Comparison of ENCODE assay signal across 18 cellular contexts in genomic region chr15:84799511-84800187, GRCh38. TPM values are rescaled to one million over a fixed set of nuclear protein-coding genes. Genes with fewer than 3 reads are reported as not detected.
DNase-seq lines count a peak whose midpoint lies in the region; ATAC-seq and TF ChIP-seq lines count a peak whose summit lies in the region.
"Had no signal": no experiment of that assay in that cellular context is flagged by ENCODE, and none has a peak within 500 bp of the region (broad histone marks: within the 10 kb centered on the region; RNA-seq: fewer than 3 reads in every experiment).

No MANE protein-coding gene starts in this region.

- no peak overlapping the region for H4K91ac ChIP-seq in H9 (ENCODE audit: insufficient read length, low read depth, low read length)

- H2AK5ac ChIP-seq in H9 (ENCODE audit: insufficient read length, low read length): no peak overlapping the region

- H2BK12ac ChIP-seq in H9 (ENCODE audit: insufficient read length, low read depth, low read length): no peak overlapping the region

- no peak overlapping the region for H4K8ac ChIP-seq in H9 (replicated peaks; ENCODE audit: insufficient read length, low read depth, low read length)

- H3K18ac ChIP-seq in H9 (ENCODE audit: insufficient read length, low read depth, low read length): no peak overlapping the region

- H3K4ac ChIP-seq in H9 (ENCODE audit: low read depth, low read length): no peak overlapping the region

- no peak overlapping the region for H3T11ph ChIP-seq in H9 (ENCODE audit: low read length)

- no peak overlapping the region for H3K23ac ChIP-seq in H9 (ENCODE audit: insufficient read length, low read depth, low read length)

- no peak overlapping the region for H3K4me2 ChIP-seq in H9 (ENCODE audit: insufficient read depth, insufficient read length, low read length)

- H3K9ac ChIP-seq in liver (ENCODE audit: low read depth in 1 of 2, low read length in 2 of 2) (peak overlapping the region in 1 of 2 donors; percentile 49), H9 (ENCODE audit: extremely low read depth, insufficient read length, low read length) (no peak overlapping the region)

- no peak overlapping the region for H3K27ac Mint-ChIP-seq in H9
- H3K27ac Mint-ChIP-seq: B cell; CD4-positive, CD25-positive, alpha-beta regulatory T cell had no signal

- TF ChIP-seq CTCF in heart left ventricle (IDR thresholded peaks at IDR 0.05): no peak
- TF ChIP-seq CTCF in liver (IDR thresholded peaks at IDR 0.05; ENCODE audit: low read depth, low read length, missing input control): no peak
- TF ChIP-seq CTCF in spleen (IDR thresholded peaks at IDR 0.05 in 8 of 11, conservative IDR thresholded peaks at IDR 0.05 in 3 of 11): no peak
- TF ChIP-seq CTCF in H9 (conservative IDR thresholded peaks at IDR 0.05): no peak

- ATAC-seq in heart left ventricle (peak in 3 of 4 donors; percentile 16 to 55 (median 53)), GM19395 (IDR thresholded peaks at IDR 0.05; ENCODE audit: unreplicated experiment) (no peak)
- ATAC-seq: PC-3 had no signal

- H3K36me3 Mint-ChIP-seq in H9 (ENCODE audit: insufficient read depth in 1 of 3, low read depth in 3 of 3): peaks cover 9 to 58% (median 43%) of the 10 kb centered on the region in 3 experiments; a peak in 6 of 7 replicates

- H3K9me3 ChIP-seq in heart left ventricle: no peaks in the 10 kb centered on the region
- no peaks in the 10 kb centered on the region for H3K9me3 ChIP-seq in liver (ENCODE audit: control insufficient read depth in 4 of 4, low read length in 3 of 4)
- H3K9me3 ChIP-seq in spleen: no peaks in the 10 kb centered on the region
- H3K9me3 ChIP-seq in H9 (ENCODE audit: control insufficient read depth, low read depth, low read length): no peaks in the 10 kb centered on the region
- H3K9me3 ChIP-seq: MG63 had no signal

- DNase-seq in heart left ventricle: no peak
- DNase-seq in cardiac septum (ENCODE audit: low spot score): no peak
- DNase-seq in dermis blood vessel endothelial cell: peak; percentile 12
- DNase-seq in spleen: peak; percentile 42
- no peak for DNase-seq in effector CD8-positive, alpha-beta T cell (lab: John Stamatoyannopoulos, UW)
- DNase-seq in H9: no peak
- DNase-seq: CD4-positive, CD25-positive, alpha-beta regulatory T cell; EL; GOT3; Karpas-422; MG63; NCI-H1092; NCI-H146; NCI-H446; PC-3 had no signal

- H3K36me3 ChIP-seq in heart left ventricle (peaks cover 3 to 95% (median 83%) of the 10 kb centered on the region in 9 donors), liver (ENCODE audit: control insufficient read depth in 4 of 4, insufficient read depth in 3 of 4, low read depth in 1 of 4, low read length in 3 of 4) (peaks cover 3 to 54% (median 44%) of the 10 kb centered on the region in 4 donors), spleen (peaks cover 0 to 98% (median 76%) of the 10 kb centered on the region in 6 donors)

- no peaks in the 10 kb centered on the region for H3K27me3 Mint-ChIP-seq in H9 (ENCODE audit: low read depth)
- H3K27me3 Mint-ChIP-seq: B cell; CD4-positive, CD25-positive, alpha-beta regulatory T cell had no signal

- H3K4me3 ChIP-seq in heart left ventricle (no peak overlapping the region), liver (ENCODE audit: low read depth in 1 of 3, low read length in 3 of 3) (no peak overlapping the region), spleen (no peak overlapping the region)
- H3K4me3 ChIP-seq: MG63 had no signal

- H2BK20ac ChIP-seq in H9 (ENCODE audit: low read depth, low read length, poor library complexity, severe bottlenecking): no peak overlapping the region

- WGBS in heart left ventricle, 4 donors: 77 to 85% (median 81%) methylated on average over 7 to 10 of the region's 10 CpGs
- WGBS in liver: 54% methylated on average over 10 of the region's 10 CpGs
- 89 to 100% (median 94%) methylated on average over 7 to 10 of the region's 10 CpGs for WGBS in spleen, 5 donors
- no CpG with 5 or more reads among the region's 10 CpGs for WGBS in H9 (ENCODE audit: extremely low coverage, insufficient read length, low lambda C conversion rate)

- H3K4me3 Mint-ChIP-seq in H9: no peak overlapping the region
- H3K4me3 Mint-ChIP-seq: B cell; CD4-positive, CD25-positive, alpha-beta regulatory T cell had no signal

- H3K79me2 ChIP-seq in H9 (ENCODE audit: insufficient read depth, low read length): no peaks in the 10 kb centered on the region

- H3K4me1 ChIP-seq in heart left ventricle (peaks cover 0 to 8% (median 0%) of the 10 kb centered on the region in 12 donors), liver (ENCODE audit: control insufficient read depth in 4 of 4, insufficient read depth in 4 of 4, low read length in 3 of 4) (peaks cover 13 to 41% (median 33%) of the 10 kb centered on the region in 4 donors), spleen (peaks cover 0 to 8% (median 2%) of the 10 kb centered on the region in 6 donors), H9 (ENCODE audit: insufficient read depth, low read length) (no peaks in the 10 kb centered on the region)

- H2BK5ac ChIP-seq in H9 (ENCODE audit: insufficient read length, low read length): no peak overlapping the region

- intact Hi-C loops in heart left ventricle (cut with DNase I): loop anchor here in 1 of 10 donors (10.0 kb wide), 1 partner anchor 115 kb away; no protein-coding TSS in a partner anchor
- intact Hi-C loops in cardiac septum (cut with DNase I): no loop called here
- intact Hi-C loops in spleen (cut with DNase I; ENCODE audit: low total_unique reads): no loop called here

- H3K4me1 Mint-ChIP-seq in H9: no peaks in the 10 kb centered on the region
- H3K4me1 Mint-ChIP-seq: B cell had no signal

- H3K79me1 ChIP-seq in H9 (ENCODE audit: insufficient read depth, low read depth, low read length, poor library complexity, severe bottlenecking): no peaks in the 10 kb centered on the region

- H2AFZ ChIP-seq in H9 (ENCODE audit: low read length): no peak overlapping the region

- no peaks in the 10 kb centered on the region for H3K27me3 ChIP-seq in heart left ventricle
- H3K27me3 ChIP-seq in liver (ENCODE audit: control insufficient read depth in 4 of 4, insufficient read depth in 4 of 4, low read length in 3 of 4): no peaks in the 10 kb centered on the region
- H3K27me3 ChIP-seq in spleen (replicated peaks in 1 of 7): no peaks in the 10 kb centered on the region
- H3K27me3 ChIP-seq in H9 (ENCODE audit: insufficient read depth, low read length): no peaks in the 10 kb centered on the region
- H3K27me3 ChIP-seq: MG63 had no signal

- H3K14ac ChIP-seq in H9 (ENCODE audit: insufficient read depth, low read length): no peak overlapping the region

- H3K9me3 Mint-ChIP-seq in H9: no peaks in the 10 kb centered on the region
- H3K9me3 Mint-ChIP-seq: CD4-positive, CD25-positive, alpha-beta regulatory T cell had no signal

- no peak overlapping the region for H3K27ac ChIP-seq in heart left ventricle
- H3K27ac ChIP-seq in liver (ENCODE audit: low read depth in 1 of 2, low read length in 2 of 2): peak overlapping the region; percentile 92 to 100
- H3K27ac ChIP-seq in spleen: no peak overlapping the region
- no peak overlapping the region for H3K27ac ChIP-seq in H9 (ENCODE audit: insufficient read length, low read depth, low read length)

- H4K20me1 ChIP-seq in H9 (ENCODE audit: control insufficient read depth, insufficient read depth, insufficient read length): no peaks in the 10 kb centered on the region

- no peaks in the 10 kb centered on the region for H3K23me2 ChIP-seq in H9 (ENCODE audit: insufficient read length, low read depth, low read length, poor library complexity, severe bottlenecking)

- H2BK15ac ChIP-seq in H9 (ENCODE audit: low read depth, low read length): no peak overlapping the region

- H3K56ac ChIP-seq in H9 (ENCODE audit: insufficient read length, low read depth, low read length): no peak overlapping the region

- no peak overlapping the region for H4K5ac ChIP-seq in H9 (ENCODE audit: insufficient read length, low read depth, low read length)

- TF ChIP-seq POLR2A in heart left ventricle (IDR thresholded peaks at IDR 0.05) (no peak), spleen (IDR thresholded peaks at IDR 0.05) (no peak)

- peak; percentile 27 to 41 for TF ChIP-seq RAD21 in liver (IDR thresholded peaks at IDR 0.05)

- no peak overlapping the region for H2BK120ac ChIP-seq in H9 (ENCODE audit: low read depth, low read length, poor library complexity, severe bottlenecking)

TF ChIP-seq in liver, 16 proteins besides CTCF, POLR2A, EP300 and RAD21 (continues in another document):
- no peak for TF ChIP-seq GABPA (IDR thresholded peaks at IDR 0.05 in 1 of 2, conservative IDR thresholded peaks at IDR 0.05 in 1 of 2)
- no peak for TF ChIP-seq EGR1 (IDR thresholded peaks at IDR 0.05; ENCODE audit: low read depth in 2 of 2)

RNA-seq across cellular contexts. Expression of gene ALPK3, which starts 17.5 kb away (rescaled TPM):
- total RNA-seq in heart left ventricle: 100 to 1,000 TPM in 8 of 9 donors, 10 to 100 TPM in 1; 82.2 to 258 (median 172) TPM
- 100 to 1,000 TPM; 110 to 144 TPM for polyA plus RNA-seq in heart left ventricle
- 190 TPM for total RNA-seq in cardiac septum
- 38.8 and 64.6 TPM in 2 replicates for total RNA-seq in dermis blood vessel endothelial cell
- 10 to 100 TPM in 1 of 2 donors, 1 to 10 TPM in 1; 3.1 to 10.0 TPM for total RNA-seq in liver
- polyA plus RNA-seq in liver: 1 to 10 TPM in 1 of 2 donors, under 1 TPM in 1; 0.96 to 2.5 TPM
- 1 to 10 TPM in 1 of 7 donors, under 1 TPM in 6; 0.69 to 1.1 (median 0.77) TPM for total RNA-seq in spleen
- under 1 TPM; 0.13 to 0.29 (median 0.14) TPM for polyA plus RNA-seq in spleen
- 17.7 and 18.0 TPM in 2 replicates for total RNA-seq in H9 (2021)
- polyA plus RNA-seq: CD4-positive, CD25-positive, alpha-beta regulatory T cell had no signal

RNA-seq across cellular contexts. Expression of gene ZNF592, which starts 51.3 kb away (rescaled TPM):
- total RNA-seq in heart left ventricle (10 to 100 TPM; 16.8 to 28.6 (median 21.4) TPM), cardiac septum (25.7 TPM), dermis blood vessel endothelial cell (4.9 and 8.7 TPM in 2 replicates), liver (10 to 100 TPM in 1 of 2 donors, 1 to 10 TPM in 1; 8.5 to 10.6 TPM), spleen (10 to 100 TPM; 29.4 to 36.2 (median 33.6) TPM), H9 (2021) (32.7 and 34.6 TPM in 2 replicates)
- polyA plus RNA-seq in heart left ventricle (10 to 100 TPM in 1 of 2 donors, 1 to 10 TPM in 1; 9.7 to 21.2 TPM), liver (1 to 10 TPM; 4.4 to 6.6 TPM), spleen (10 to 100 TPM in 1 of 3 donors, 1 to 10 TPM in 2; 5.2 to 10.9 (median 5.3) TPM)

Comparison
In these comparisons a context has a peak if more than half of its experiments do, and no peak if none do; other contexts are left out.
1. DNase-seq: peak in dermis blood vessel endothelial cell (single experiment) and spleen (single experiment); none in heart left ventricle (0 of 5), cardiac septum (single experiment), effector CD8-positive, alpha-beta T cell (single experiment) and H9 (single experiment).
2. H3K27ac ChIP-seq: peak in liver (2 of 2); none in heart left ventricle (0 of 12), spleen (0 of 8) and H9 (single experiment).